In genomic region chr1:54887665-54888071, GRCh38 we compare ENCODE assay signal across 1 cellular context.
TF ChIP-seq lines count a peak whose summit lies in the region.

No MANE protein-coding gene starts in this region.

TF ChIP-seq in H1, 55 proteins besides CTCF, POLR2A, EP300 and RAD21 (continued from another document):
- TF ChIP-seq ZNF274 (IDR thresholded peaks at IDR 0.05; ENCODE audit: borderline replicate concordance, extremely low read depth, low read length) (no peak), SUZ12 (IDR thresholded peaks at IDR 0.05; ENCODE audit: low read length) (no peak)
